Comparison of ENCODE assay signal across 8 cellular contexts in the genomic region with DNA sequence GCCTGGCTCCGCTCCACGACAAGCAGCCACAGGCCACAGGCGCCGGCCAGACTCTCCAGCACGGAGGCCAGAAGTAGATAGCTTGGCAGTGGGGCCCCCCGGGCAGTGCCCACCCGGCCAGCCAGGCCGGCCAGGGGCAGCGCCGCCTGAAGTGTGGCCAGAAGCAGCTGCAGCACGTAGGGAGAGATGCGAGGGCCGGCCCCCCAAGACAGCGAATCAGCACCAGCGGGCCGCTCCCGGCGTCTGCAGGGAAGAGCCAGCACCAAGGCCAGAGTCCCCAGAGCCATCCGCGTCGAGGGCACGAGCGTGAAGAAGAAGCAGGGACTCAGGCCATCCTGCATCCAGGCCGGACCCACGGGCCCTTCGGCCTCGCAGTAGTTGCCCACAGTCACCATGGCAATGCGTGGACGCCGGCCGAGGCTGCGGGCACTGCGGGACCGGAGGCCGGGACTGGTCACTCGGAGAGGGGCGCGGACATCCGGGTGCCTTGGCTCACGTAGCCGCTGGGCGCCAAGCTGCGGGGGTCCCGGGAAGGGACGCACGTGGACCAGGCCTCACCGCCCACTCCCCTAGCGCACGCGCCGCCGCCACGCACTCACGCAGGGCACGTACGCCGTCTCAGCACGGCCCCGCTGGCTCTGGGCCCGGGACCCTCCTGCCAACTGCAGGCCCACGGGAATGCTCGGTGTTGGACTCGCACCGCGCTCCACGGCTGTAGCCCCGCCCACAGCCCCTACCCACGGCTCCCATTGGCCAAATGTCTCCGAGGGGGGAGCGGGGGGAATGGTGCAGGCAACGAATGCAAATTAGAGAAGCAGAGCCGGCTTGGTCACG. TPM values are rescaled to one million over a fixed set of nuclear protein-coding genes. Genes with fewer than 3 reads are reported as not detected.
A peak's percentile ranks its signal among the peaks of the same experiment; 100 is the strongest.
DNase-seq lines count a peak whose midpoint lies in the region; ATAC-seq and TF ChIP-seq lines count a peak whose summit lies in the region.

A gene (minus strand): TSS at position 680 of the 834 bp plus-strand sequence. CDS start 285 bp downstream, at position 395.

- intact Hi-C loops in left lung (cut with DNase I) = no loop called here

- H3K4me1 ChIP-seq in left lung = peaks cover 17 to 35% of the 10 kb centered on the region in 2 donors

- TF ChIP-seq CTCF in left lung (IDR thresholded peaks at IDR 0.05) = no peak

- peaks cover 0 to 69% of the 10 kb centered on the region in 2 donors for H3K36me3 ChIP-seq in left lung

- no peaks in the 10 kb centered on the region for H3K27me3 ChIP-seq in left lung

- H3K4me3 ChIP-seq in left lung = peak within 1 kb of the TSS; percentile 53 to 68

- DNase-seq in SIG-M5 treated with dmso at 0.1 percent for 504 hours (lab: John Stamatoyannopoulos, UW; ENCODE audit: unreplicated experiment) (peak; percentile 27), SIG-M5 (lab: John Stamatoyannopoulos, UW) (no peak), NCI-H345 (lab: John Stamatoyannopoulos, UW) (peak; percentile 96), dermis blood vessel endothelial cell (peak; percentile 95), left lung (peak; percentile 96 to 97)
- peak; percentile 90 to 93 for DNase-seq in activated CD4-positive, alpha-beta T cell treated with anti-CD3 and anti-CD28 coated beads, Interleukin-2, amount 50 U/mL, for 48 hours
- DNase-seq in stimulated activated CD4-positive, alpha-beta T cell treated with anti-CD3 and anti-CD28 coated beads, Interleukin-2, amount 100 ng/mL, for 4 hours (ENCODE audit: low read depth) = peak; percentile 87

- peak; percentile 53 for ATAC-seq in HG03060 (IDR thresholded peaks at IDR 0.05; ENCODE audit: low read depth, unreplicated experiment)
- ATAC-seq in left lung = peak; percentile 92

- no peaks in the 10 kb centered on the region for H3K9me3 ChIP-seq in left lung

- peak within 1 kb of the TSS; percentile 90 to 92 for H3K27ac ChIP-seq in left lung

RNA-seq across cellular contexts. Expression of the gene that starts here (rescaled TPM):
- total RNA-seq in dermis blood vessel endothelial cell = 31.8 and 52.4 TPM in 2 replicates
- 10 to 100 TPM; 24.3 to 45.3 TPM for total RNA-seq in left lung
